ENCODE assay signal across 34 cellular contexts in genomic region chr9:15282567-15282966, GRCh38.
"Had no signal": no experiment of that assay in that cellular context is flagged by ENCODE, and none has a peak within 500 bp of the region (broad histone marks: within the 10 kb centered on the region; RNA-seq: fewer than 3 reads in every experiment).

No MANE protein-coding gene starts in this region.

- H3K27ac ChIP-seq: brain microvascular endothelial cell, esophagus muscularis mucosa, foreskin keratinocyte, gastrocnemius medialis, heart left ventricle had no signal

- H3K27me3 ChIP-seq: brain microvascular endothelial cell, esophagus muscularis mucosa, foreskin keratinocyte, gastrocnemius medialis, heart left ventricle had no signal

- H3K4me3 ChIP-seq: esophagus muscularis mucosa, gastrocnemius medialis, heart left ventricle had no signal

- FAIRE-seq: astrocyte, bronchial epithelial cell, colon had no signal

- H3K36me3 ChIP-seq: brain microvascular endothelial cell, esophagus muscularis mucosa, heart left ventricle had no signal

- H3K27ac Mint-ChIP-seq: activated CD4-positive, alpha-beta memory T cell treated with anti-CD3 and anti-CD28 coated beads for 36 hours; activated CD4-positive, alpha-beta T cell treated with anti-CD3 and anti-CD28 coated beads for 36 hours; activated CD4-positive, alpha-beta T cell treated with anti-CD3 and anti-CD28 coated beads, Interleukin-2, amount 10 ng/mL, durations not matched to agents 24 days and 14 days; activated CD8-positive, alpha-beta memory T cell treated with anti-CD3 and anti-CD28 coated beads, Interleukin-2, amount 10 ng/mL, durations not matched to agents 7 days and 5 days; activated CD8-positive, alpha-beta T cell treated with anti-CD3 and anti-CD28 coated beads, Interleukin-2, amount 10 ng/mL, durations not matched to agents 7 days and 5 days; activated naive CD4-positive, alpha-beta T cell treated with anti-CD3 and anti-CD28 coated beads for 36 hours; activated naive CD8-positive, alpha-beta T cell; activated T-helper 1 cell treated with anti-CD3 and anti-CD28 coated beads, Interleukin-12 subunit alpha, Interleukin-12 subunit beta, Interleukin-2, Interleukin-4 antibody, amounts not matched to agents 30 ng/mL and 10 ng/mL and 1 ng/mL, durations not matched to agents 14 hours and 24 hours and 36 hours; activated T-helper 2 cell treated with anti-CD3 and anti-CD28 coated beads, Interferon-gamma antibody, Interleukin-2, Interleukin-4, amounts not matched to agents 10 μg/mL and 5 μg/mL and 100 μg/mL, durations not matched to agents 14 hours and 24 hours and 36 hours; effector memory CD8-positive, alpha-beta T cell; T-cell; T-helper 1 cell treated with Interleukin-12 subunit alpha and Interleukin-12 subunit beta and Interleukin-4 antibody, amounts not matched to agents 30 μg/mL and 1 μg/mL, for 36 hours; T-helper 2 cell treated with Interferon-gamma antibody and Interleukin-4, amounts not matched to agents 5 μg/mL and 100 μg/mL, for 36 hours had no signal

- DNase-seq: activated CD4-positive, alpha-beta memory T cell treated with anti-CD3 and anti-CD28 coated beads for 36 hours; activated CD4-positive, alpha-beta T cell treated with anti-CD3 and anti-CD28 coated beads for 36 hours; activated CD4-positive, alpha-beta T cell treated with anti-CD3 and anti-CD28 coated beads, Interleukin-2, amount 10 ng/mL, durations not matched to agents 24 days and 14 days; activated CD4-positive, CD25-positive, alpha-beta regulatory T cell; activated CD4-positive, CD25-positive, alpha-beta regulatory T cell treated with anti-CD3 and anti-CD28 coated beads, Interleukin-2, amount 50 U/mL, for 72 hours; activated CD8-positive, alpha-beta memory T cell treated with anti-CD3 and anti-CD28 coated beads, Interleukin-2, amount 10 ng/mL, durations not matched to agents 7 days and 5 days; activated CD8-positive, alpha-beta memory T cell treated with anti-CD3 and anti-CD28 coated beads, Interleukin-2, amount 50 U/mL, for 4 hours; activated CD8-positive, alpha-beta T cell treated with anti-CD3 and anti-CD28 coated beads, Interleukin-2, amount 10 ng/mL, durations not matched to agents 7 days and 5 days; activated effector memory CD4-positive, alpha-beta T cell treated with anti-CD3 and anti-CD28 coated beads, Interleukin-2, amount 50 U/mL, for 16 hours; activated naive CD4-positive, alpha-beta T cell treated with anti-CD3 and anti-CD28 coated beads for 36 hours; activated T-cell treated with anti-CD3 and anti-CD28 coated beads, Interleukin-2, amount 50 U/mL, for 1 hour; activated T-cell treated with anti-CD3 and anti-CD28 coated beads, Interleukin-2, amount 50 U/mL, for 48 hours; amniotic stem cell; anterior cingulate cortex; brain microvascular endothelial cell; cortex of kidney; dermis blood vessel endothelial cell; effector CD4-positive, alpha-beta T cell; effector memory CD8-positive, alpha-beta T cell; foreskin keratinocyte; gastrocnemius medialis; glutamatergic neuron; heart left ventricle; T-cell; T1000 had no signal

- H3K4me1 ChIP-seq: foreskin keratinocyte, heart left ventricle had no signal

- H3K27me3 Mint-ChIP-seq: activated CD4-positive, alpha-beta memory T cell treated with anti-CD3 and anti-CD28 coated beads for 36 hours; activated CD4-positive, alpha-beta T cell treated with anti-CD3 and anti-CD28 coated beads for 36 hours; activated CD4-positive, alpha-beta T cell treated with anti-CD3 and anti-CD28 coated beads, Interleukin-2, amount 10 ng/mL, durations not matched to agents 24 days and 14 days; activated CD8-positive, alpha-beta memory T cell treated with anti-CD3 and anti-CD28 coated beads, Interleukin-2, amount 10 ng/mL, durations not matched to agents 7 days and 5 days; activated naive CD8-positive, alpha-beta T cell; effector memory CD8-positive, alpha-beta T cell; T-cell had no signal

- H3K4me3 Mint-ChIP-seq: activated CD4-positive, alpha-beta memory T cell treated with anti-CD3 and anti-CD28 coated beads for 36 hours; activated CD4-positive, alpha-beta T cell treated with anti-CD3 and anti-CD28 coated beads for 36 hours; activated CD4-positive, alpha-beta T cell treated with anti-CD3 and anti-CD28 coated beads, Interleukin-2, amount 10 ng/mL, durations not matched to agents 24 days and 14 days; activated CD8-positive, alpha-beta memory T cell treated with anti-CD3 and anti-CD28 coated beads, Interleukin-2, amount 10 ng/mL, durations not matched to agents 7 days and 5 days; activated CD8-positive, alpha-beta T cell treated with anti-CD3 and anti-CD28 coated beads, Interleukin-2, amount 10 ng/mL, durations not matched to agents 7 days and 5 days; activated naive CD4-positive, alpha-beta T cell treated with anti-CD3 and anti-CD28 coated beads for 36 hours; activated naive CD8-positive, alpha-beta T cell; activated T-helper 1 cell treated with anti-CD3 and anti-CD28 coated beads, Interleukin-12 subunit alpha, Interleukin-12 subunit beta, Interleukin-2, Interleukin-4 antibody, amounts not matched to agents 30 ng/mL and 10 ng/mL and 1 ng/mL, durations not matched to agents 14 hours and 24 hours and 36 hours; effector memory CD8-positive, alpha-beta T cell; T-cell; T-helper 1 cell treated with Interleukin-12 subunit alpha and Interleukin-12 subunit beta and Interleukin-4 antibody, amounts not matched to agents 30 μg/mL and 1 μg/mL, for 36 hours; T-helper 2 cell treated with Interferon-gamma antibody and Interleukin-4, amounts not matched to agents 5 μg/mL and 100 μg/mL, for 36 hours had no signal

- ATAC-seq: activated CD4-positive, alpha-beta T cell treated with anti-CD3 and anti-CD28 coated beads for 36 hours; activated CD8-positive, alpha-beta memory T cell treated with anti-CD3 and anti-CD28 coated beads, Interleukin-2, amount 10 ng/mL, durations not matched to agents 7 days and 5 days; activated CD8-positive, alpha-beta T cell treated with anti-CD3 and anti-CD28 coated beads, Interleukin-2, amount 10 ng/mL, durations not matched to agents 7 days and 5 days; effector memory CD8-positive, alpha-beta T cell; foreskin keratinocyte; gastrocnemius medialis; heart left ventricle; T-cell had no signal

- H3K9me3 ChIP-seq: esophagus muscularis mucosa, gastrocnemius medialis, heart left ventricle had no signal
